ENCODE assay signal across 3 cellular contexts in genomic region chr2:26814072-26814765, GRCh38. TPM values are rescaled to one million over a fixed set of nuclear protein-coding genes. Genes with fewer than 3 reads are reported as not detected.
"Had no signal": no experiment of that assay in that cellular context is flagged by ENCODE, and none has a peak within 500 bp of the region (broad histone marks: within the 10 kb centered on the region; RNA-seq: fewer than 3 reads in every experiment).

No MANE protein-coding gene starts in this region.

RNA-seq across cellular contexts. Expression of gene DPYSL5, which starts 33.7 kb away (rescaled TPM):
- total RNA-seq: LHCN-M2, M059J, MCF 10A had no signal
